8 cellular contexts compared by ENCODE assay signal in genomic region chr6:53794073-53794719, GRCh38. TPM values are rescaled to one million over a fixed set of nuclear protein-coding genes. Genes with fewer than 3 reads are reported as not detected.
DNase-seq lines count a peak whose midpoint lies in the region; ATAC-seq and TF ChIP-seq lines count a peak whose summit lies in the region.

No MANE protein-coding gene starts in this region.

- H3K36me3 ChIP-seq in Peyer's patch, result no peaks in the 10 kb centered on the region

- peaks cover 10% of the 10 kb centered on the region for H3K4me1 Mint-ChIP-seq in activated naive CD4-positive, alpha-beta T cell treated with anti-CD3 and anti-CD28 coated beads for 36 hours (ENCODE audit: low read depth)
- H3K4me1 Mint-ChIP-seq in type B pancreatic cell (ENCODE audit: unreplicated experiment), result peaks cover 33% of the 10 kb centered on the region

- peaks cover 2% of the 10 kb centered on the region for H3K9me3 Mint-ChIP-seq in activated naive CD4-positive, alpha-beta T cell treated with anti-CD3 and anti-CD28 coated beads for 36 hours
- H3K9me3 Mint-ChIP-seq in type B pancreatic cell, result no peaks in the 10 kb centered on the region

- intact Hi-C loops in activated naive CD4-positive, alpha-beta T cell treated with anti-CD3 and anti-CD28 coated beads for 36 hours (cut with micrococcal nuclease), result loop anchor here (1.0 to 10.0 kb wide), 7 partner anchors 65 to 489 kb away; no protein-coding TSS in a partner anchor

- H3K27ac Mint-ChIP-seq in activated naive CD4-positive, alpha-beta T cell treated with anti-CD3 and anti-CD28 coated beads for 36 hours, result peak overlapping the region; percentile 62
- H3K27ac Mint-ChIP-seq in type B pancreatic cell, result peak overlapping the region; percentile 99

- ATAC-seq in GM21390 (IDR thresholded peaks at IDR 0.05; ENCODE audit: unreplicated experiment), result peak; percentile 41

- H3K27ac ChIP-seq in Peyer's patch, result peak overlapping the region; percentile 62 to 89 (median 77)

- no peaks in the 10 kb centered on the region for H3K27me3 ChIP-seq in Peyer's patch

- no peak for TF ChIP-seq POLR2A in Peyer's patch (IDR thresholded peaks at IDR 0.05)

- peaks cover 19% of the 10 kb centered on the region for H3K27me3 Mint-ChIP-seq in activated naive CD4-positive, alpha-beta T cell treated with anti-CD3 and anti-CD28 coated beads for 36 hours (ENCODE audit: low read depth)
- peaks cover 14% of the 10 kb centered on the region for H3K27me3 Mint-ChIP-seq in type B pancreatic cell

- peaks cover 0 to 13% (median 3%) of the 10 kb centered on the region in 4 donors for H3K4me1 ChIP-seq in Peyer's patch

- H3K4me3 Mint-ChIP-seq in activated naive CD4-positive, alpha-beta T cell treated with anti-CD3 and anti-CD28 coated beads for 36 hours, result peak overlapping the region; percentile 95
- H3K4me3 Mint-ChIP-seq in type B pancreatic cell, result peak overlapping the region; percentile 98

- DNase-seq in DMS153 treated with DMSO at 0.1 percent for 48 hours (lab: John Stamatoyannopoulos, UW; ENCODE audit: unreplicated experiment) (peak; percentile 37), HS-5 (ENCODE audit: low read depth) (peak; percentile 39), Peyer's patch (peak; percentile 62 to 88 (median 87)), globus pallidus (ENCODE audit: low spot score) (peak; percentile 89), nucleus accumbens (lab: John Stamatoyannopoulos, UW) (peak in 54 of 56 donors; percentile 51 to 90 (median 80)), type B pancreatic cell (ENCODE audit: extremely low spot score, unreplicated experiment) (peak; percentile 73)
- DNase-seq in activated naive CD4-positive, alpha-beta T cell treated with anti-CD3 and anti-CD28 coated beads for 36 hours, result peak; percentile 61

- no peaks in the 10 kb centered on the region for H3K9me3 ChIP-seq in Peyer's patch

- no peaks in the 10 kb centered on the region for H3K36me3 Mint-ChIP-seq in activated naive CD4-positive, alpha-beta T cell treated with anti-CD3 and anti-CD28 coated beads for 36 hours (ENCODE audit: low read depth)
- H3K36me3 Mint-ChIP-seq in type B pancreatic cell, result peaks cover 4% of the 10 kb centered on the region

- TF ChIP-seq CTCF in Peyer's patch (IDR thresholded peaks at IDR 0.05) (peak in 4 of 6 experiments; percentile 41 to 82 (median 68)), type B pancreatic cell (conservative IDR thresholded peaks at IDR 0.05) (peak; percentile 27)

- CTCF ChIA-PET in activated naive CD4-positive, alpha-beta T cell treated with anti-CD3 and anti-CD28 coated beads for 36 hours (lab: Charles Lee), result interaction anchor here (0.6 to 2.3 kb wide), 4 partner anchors 59 to 203 kb away, joined by 4 to 5 read pairs (median 4); no protein-coding TSS in a partner anchor

- H3K4me3 ChIP-seq in Peyer's patch, result peak overlapping the region; percentile 56 to 93 (median 81)

RNA-seq across cellular contexts. Expression of gene LRRC1, which starts 0.6 kb away (rescaled TPM):
- 10 to 100 TPM; 37.1 to 63.6 (median 49.8) TPM for total RNA-seq in Peyer's patch
- 1 to 10 TPM; 2.3 to 2.9 TPM for total RNA-seq in activated naive CD4-positive, alpha-beta T cell treated with anti-CD3 and anti-CD28 coated beads for 36 hours
- 28.9 and 60.0 TPM in 2 replicates for total RNA-seq in type B pancreatic cell (ENCODE audit: low replicate concordance)

Comparison
In these comparisons a context has a peak if more than half of its experiments do, and no peak if none do; other contexts are left out.
1. Peak in every context shown above with its lines: DNase-seq, ATAC-seq, H3K4me3 ChIP-seq and H3K27ac ChIP-seq.
2. DNase-seq: peak in every context shown above with its lines; median percentile 89 in globus pallidus; 87 in Peyer's patch; 80 in nucleus accumbens; 73 in type B pancreatic cell; 61 in activated naive CD4-positive, alpha-beta T cell treated with anti-CD3 and anti-CD28 coated beads for 36 hours; 39 in HS-5; 37 in DMS153 treated with DMSO at 0.1 percent for 48 hours.